8 cellular contexts compared by ENCODE assay signal in the genomic region with DNA sequence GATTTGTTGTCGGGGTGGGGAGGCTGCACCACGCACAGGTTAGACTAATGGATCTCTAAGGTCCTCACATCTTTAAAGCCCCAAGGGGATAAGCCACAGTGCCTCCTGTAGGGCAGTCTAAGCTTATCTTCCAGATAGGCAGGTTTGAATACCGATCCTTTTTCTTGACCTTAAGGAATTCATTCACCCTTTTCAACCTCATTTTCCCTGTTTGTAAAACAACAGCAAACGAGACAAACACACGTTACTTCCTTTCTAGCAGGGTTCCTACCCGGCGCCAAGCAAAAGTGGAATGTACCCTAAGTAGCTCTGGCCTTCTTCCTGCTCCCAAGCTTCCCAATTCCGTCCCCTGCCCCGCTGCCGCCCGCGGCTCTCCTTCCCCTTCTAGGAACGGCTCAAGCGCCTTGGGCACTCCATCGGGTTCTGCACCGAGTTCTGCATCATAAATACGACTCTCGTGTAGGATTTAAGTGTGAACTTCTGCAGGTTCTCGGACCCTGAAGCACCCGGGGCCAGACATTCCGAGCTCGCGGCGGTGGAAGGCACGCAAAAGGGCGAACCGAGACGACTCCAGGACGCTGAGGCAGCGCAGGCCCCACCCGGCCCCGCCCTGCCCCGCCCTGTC. TPM values are rescaled to one million over a fixed set of nuclear protein-coding genes. Genes with fewer than 3 reads are reported as not detected.
A peak's percentile ranks its signal among the peaks of the same experiment; 100 is the strongest.
DNase-seq lines count a peak whose midpoint lies in the region; ATAC-seq and TF ChIP-seq lines count a peak whose summit lies in the region.

No MANE protein-coding gene starts in this region.

- no peaks in the 10 kb centered on the region for H3K9me3 ChIP-seq in CD4-positive, alpha-beta memory T cell (ENCODE audit: control insufficient read depth in 1 of 2, low read length in 2 of 2)
- H3K9me3 ChIP-seq in colonic mucosa (no peaks in the 10 kb centered on the region), thyroid gland (no peaks in the 10 kb centered on the region)

- H3K27me3 ChIP-seq in CD4-positive, alpha-beta memory T cell (ENCODE audit: insufficient read depth, low read length) = no peaks in the 10 kb centered on the region
- H3K27me3 ChIP-seq in colonic mucosa (no peaks in the 10 kb centered on the region), thyroid gland (no peaks in the 10 kb centered on the region)

- intact Hi-C loops in CD4-positive, alpha-beta memory T cell (cut with micrococcal nuclease) = loop anchor here (1.0 to 2.0 kb wide), 4 partner anchors 9 to 181 kb away; a partner anchor contains a TSS
- intact Hi-C loops in colonic mucosa (cut with DNase I) (no loop called here), lower leg skin (cut with DNase I; ENCODE audit: low total_unique reads) (no loop called here), thyroid gland (cut with DNase I) (no loop called here)

- H3K9ac ChIP-seq in colonic mucosa (ENCODE audit: low read depth in 2 of 2, low read length in 2 of 2) = peak overlapping the region; percentile 87 to 97

- H3K4me3 Mint-ChIP-seq in CD4-positive, alpha-beta memory T cell = peak overlapping the region; percentile 86 to 93 (median 90)

- H3K36me3 ChIP-seq in CD4-positive, alpha-beta memory T cell (ENCODE audit: insufficient read depth, low read length) = peaks cover 14% of the 10 kb centered on the region
- H3K36me3 ChIP-seq in colonic mucosa (peaks cover 9% of the 10 kb centered on the region), thyroid gland (peaks cover 10 to 11% of the 10 kb centered on the region in 2 donors)

- 0 to 1% methylated on average over 20 to 30 of the region's 33 CpGs for WGBS in lower leg skin, 2 donors
- 1% methylated on average over 18 to 28 of the region's 33 CpGs for WGBS in thyroid gland, 2 donors

- CTCF ChIA-PET in CD4-positive, alpha-beta memory T cell (lab: Charles Lee; ENCODE audit: partially characterized antibody) = interaction anchor here (0.7 to 1.6 kb wide), 7 partner anchors 9 to 577 kb away, joined by 3 to 15 read pairs (median 3); a partner anchor contains a TSS

- ATAC-seq in GM19025 (IDR thresholded peaks at IDR 0.05; ENCODE audit: low read depth, unreplicated experiment) = peak; percentile 3

- in situ Hi-C loops in SK-MEL-5 (cut with HindIII; ENCODE audit: low pct_unique_long_range_greater_than_20kb, low sequenced_read_pairs) = no loop called here

- POLR2A ChIA-PET in CD4-positive, alpha-beta memory T cell (lab: Charles Lee; ENCODE audit: partially characterized antibody) = interaction anchor here (0.8 to 2.8 kb wide), 10 partner anchors 9 to 589 kb away, joined by 3 to 47 read pairs (median 4); a partner anchor contains a TSS

- H3K27ac ChIP-seq in CD4-positive, alpha-beta memory T cell (ENCODE audit: low read depth, low read length) = peak overlapping the region; percentile 67
- H3K27ac ChIP-seq in colonic mucosa (peak overlapping the region; percentile 98), thyroid gland (peak overlapping the region; percentile 72 to 92 (median 80))

- H3K27ac Mint-ChIP-seq in CD4-positive, alpha-beta memory T cell = peak overlapping the region; percentile 59 to 96 (median 89)

- peaks cover 21% of the 10 kb centered on the region for H3K4me1 ChIP-seq in CD4-positive, alpha-beta memory T cell (ENCODE audit: insufficient read depth, low read length)
- H3K4me1 ChIP-seq in colonic mucosa (peaks cover 5% of the 10 kb centered on the region), thyroid gland (peaks cover 9 to 12% of the 10 kb centered on the region in 2 donors)

- H3K4me3 ChIP-seq in CD4-positive, alpha-beta memory T cell (ENCODE audit: low read length in 2 of 2) = peak overlapping the region; percentile 58 to 87
- H3K4me3 ChIP-seq in colonic mucosa (peak overlapping the region; percentile 65), lower leg skin (ENCODE audit: low read depth, poor library complexity, severe bottlenecking) (peak overlapping the region; percentile 41), thyroid gland (replicated peaks in 1 of 3) (peak overlapping the region in 2 of 3 donors; percentile 33 to 45)

- TF ChIP-seq CTCF in colonic mucosa (IDR thresholded peaks at IDR 0.05) = peak; percentile 43
- TF ChIP-seq CTCF in lower leg skin (IDR thresholded peaks at IDR 0.05) = no peak
- peak in 4 of 6 experiments; percentile 24 to 51 (median 36) for TF ChIP-seq CTCF in thyroid gland (IDR thresholded peaks at IDR 0.05)

- TF ChIP-seq POLR2A in lower leg skin (IDR thresholded peaks at IDR 0.05) = no peak
- TF ChIP-seq POLR2A in thyroid gland (IDR thresholded peaks at IDR 0.05) = no peak

- peaks cover 8 to 17% of the 10 kb centered on the region in 2 donors for H3K36me3 Mint-ChIP-seq in CD4-positive, alpha-beta memory T cell

- H3K27me3 Mint-ChIP-seq in CD4-positive, alpha-beta memory T cell = no peaks in the 10 kb centered on the region

- H3K4me1 Mint-ChIP-seq in CD4-positive, alpha-beta memory T cell = peaks cover 10 to 27% (median 17%) of the 10 kb centered on the region in 4 donors

- peak in 3 of 5 donors; percentile 17 to 22 (median 18) for DNase-seq in CD4-positive, alpha-beta memory T cell
- DNase-seq in KG1 (lab: John Stamatoyannopoulos, UW) (peak; percentile 75), SK-MEL-5 (ENCODE audit: low read depth, low spot score) (peak; percentile 60), colonic mucosa (peak; percentile 65), lower leg skin (ENCODE audit: low spot score in 2 of 2) (no peak), thyroid gland (peak; percentile 16 to 21)
- no peak for DNase-seq in effector CD4-positive, alpha-beta T cell

- H3K9me3 Mint-ChIP-seq in CD4-positive, alpha-beta memory T cell = no peaks in the 10 kb centered on the region

RNA-seq across cellular contexts. Expression of a gene that starts 0.5 kb away (rescaled TPM):
- total RNA-seq in CD4-positive, alpha-beta memory T cell = under 1 TPM in 1 of 2 experiments, not detected in 1; 0.32 TPM
- under 1 TPM in 1 of 2 donors, not detected in 1; 0.14 TPM for polyA plus RNA-seq in CD4-positive, alpha-beta memory T cell
- 46.6 and 51.2 TPM in 2 replicates for total RNA-seq in SK-MEL-5 (2014; rRNA removed; shearing (Covaris generic))
- 62.0 and 69.7 TPM in 2 replicates for polyA plus RNA-seq in SK-MEL-5 (2015; cell fraction: cytosol; rRNA removed)
- polyA plus RNA-seq in SK-MEL-5 (2015; cell fraction: nucleus; rRNA removed) = 62.9 and 97.6 TPM in 2 replicates
- total RNA-seq in colonic mucosa (100 to 1,000 TPM in 1 of 2 donors, 10 to 100 TPM in 1; 42.6 to 201 TPM), lower leg skin (10 to 100 TPM in 1 of 4 donors, 1 to 10 TPM in 3; 2.7 to 12.1 (median 6.5) TPM), thyroid gland (1 to 10 TPM in 3 of 4 donors, under 1 TPM in 1; 0.54 to 3.9 (median 2.2) TPM)

RNA-seq across cellular contexts. Expression of a gene that starts 9.6 kb away (rescaled TPM):
- 10 to 100 TPM; 45.3 to 46.0 TPM for total RNA-seq in CD4-positive, alpha-beta memory T cell
- 10 to 100 TPM; 86.4 to 99.3 TPM for polyA plus RNA-seq in CD4-positive, alpha-beta memory T cell
- total RNA-seq in SK-MEL-5 (2014; rRNA removed; shearing (Covaris generic)) = 69.4 and 78.3 TPM in 2 replicates
- 99.1 and 101 TPM in 2 replicates for polyA plus RNA-seq in SK-MEL-5 (2015; cell fraction: cytosol; rRNA removed)
- polyA plus RNA-seq in SK-MEL-5 (2015; cell fraction: nucleus; rRNA removed) = 70.6 and 74.9 TPM in 2 replicates
- 100 to 1,000 TPM; 165 to 176 TPM for total RNA-seq in colonic mucosa
- total RNA-seq in lower leg skin = 100 to 1,000 TPM; 359 to 592 (median 401) TPM
- total RNA-seq in thyroid gland = 100 to 1,000 TPM in 2 of 4 donors, 10 to 100 TPM in 2; 70.5 to 117 (median 85.8) TPM

RNA-seq across cellular contexts. Expression of a gene that starts 20.6 kb away (rescaled TPM):
- not detected for total RNA-seq in CD4-positive, alpha-beta memory T cell
- not detected for polyA plus RNA-seq in CD4-positive, alpha-beta memory T cell
- not detected in 2 replicates for total RNA-seq in SK-MEL-5 (2014; rRNA removed; shearing (Covaris generic))
- not detected in 2 replicates for polyA plus RNA-seq in SK-MEL-5 (2015; cell fraction: cytosol; rRNA removed)
- polyA plus RNA-seq in SK-MEL-5 (2015; cell fraction: nucleus; rRNA removed) = not detected in 2 replicates
- total RNA-seq in colonic mucosa = under 1 TPM in 1 of 2 donors, not detected in 1; 0.12 TPM
- under 1 TPM in 1 of 4 donors, not detected in 3; 0.15 TPM for total RNA-seq in lower leg skin
- total RNA-seq in thyroid gland = under 1 TPM in 2 of 4 donors, not detected in 2; 0.22 to 0.29 TPM

RNA-seq across cellular contexts. Expression of a gene that starts 31.4 kb away (rescaled TPM):
- 10 to 100 TPM; 34.0 to 35.6 TPM for total RNA-seq in CD4-positive, alpha-beta memory T cell
- polyA plus RNA-seq in CD4-positive, alpha-beta memory T cell = 10 to 100 TPM; 36.1 to 42.3 TPM
- total RNA-seq in SK-MEL-5 (2014; rRNA removed; shearing (Covaris generic)) = 41.3 and 46.9 TPM in 2 replicates
- polyA plus RNA-seq in SK-MEL-5 (2015; cell fraction: cytosol; rRNA removed) = 38.6 and 44.0 TPM in 2 replicates
- polyA plus RNA-seq in SK-MEL-5 (2015; cell fraction: nucleus; rRNA removed) = 51.3 and 53.3 TPM in 2 replicates
- total RNA-seq in colonic mucosa (10 to 100 TPM; 39.2 to 51.3 TPM), lower leg skin (10 to 100 TPM; 43.6 to 58.4 (median 50.8) TPM), thyroid gland (10 to 100 TPM; 37.7 to 48.6 (median 45.3) TPM)

RNA-seq across cellular contexts. Expression of a gene that starts 31.5 kb away (rescaled TPM):
- 100 to 1,000 TPM; 135 to 153 TPM for total RNA-seq in CD4-positive, alpha-beta memory T cell
- 1 to 10 TPM in 1 of 2 donors, under 1 TPM in 1; 0.69 to 8.9 TPM for polyA plus RNA-seq in CD4-positive, alpha-beta memory T cell
- total RNA-seq in SK-MEL-5 (2014; rRNA removed; shearing (Covaris generic)) = 7.1 and 10.5 TPM in 2 replicates
- 13.9 and 38.8 TPM in 2 replicates for polyA plus RNA-seq in SK-MEL-5 (2015; cell fraction: cytosol; rRNA removed)
- 68.9 and 75.0 TPM in 2 replicates for polyA plus RNA-seq in SK-MEL-5 (2015; cell fraction: nucleus; rRNA removed)
- total RNA-seq in colonic mucosa (10 to 100 TPM; 34.8 to 50.5 TPM), lower leg skin (10 to 100 TPM; 33.2 to 75.3 (median 42.0) TPM), thyroid gland (100 to 1,000 TPM in 1 of 4 donors, 10 to 100 TPM in 3; 36.1 to 107 (median 58.2) TPM)

Comparison
In these comparisons a context has a peak if more than half of its experiments do, and no peak if none do; other contexts are left out.
1. DNase-seq: peak in CD4-positive, alpha-beta memory T cell (3 of 5), KG1 (single experiment), SK-MEL-5 (single experiment), colonic mucosa (single experiment) and thyroid gland (2 of 2); none in lower leg skin (0 of 2) and effector CD4-positive, alpha-beta T cell (single experiment).
2. CTCF ChIP-seq: peak in colonic mucosa (single experiment) and thyroid gland (4 of 6); none in lower leg skin (0 of 3).
3. Peak in every context shown above with its lines, with median percentiles within 50 percentile points of each other: H3K27ac ChIP-seq and H3K4me3 ChIP-seq.